Comparison of ENCODE assay signal across 12 cellular contexts in the genomic region with DNA sequence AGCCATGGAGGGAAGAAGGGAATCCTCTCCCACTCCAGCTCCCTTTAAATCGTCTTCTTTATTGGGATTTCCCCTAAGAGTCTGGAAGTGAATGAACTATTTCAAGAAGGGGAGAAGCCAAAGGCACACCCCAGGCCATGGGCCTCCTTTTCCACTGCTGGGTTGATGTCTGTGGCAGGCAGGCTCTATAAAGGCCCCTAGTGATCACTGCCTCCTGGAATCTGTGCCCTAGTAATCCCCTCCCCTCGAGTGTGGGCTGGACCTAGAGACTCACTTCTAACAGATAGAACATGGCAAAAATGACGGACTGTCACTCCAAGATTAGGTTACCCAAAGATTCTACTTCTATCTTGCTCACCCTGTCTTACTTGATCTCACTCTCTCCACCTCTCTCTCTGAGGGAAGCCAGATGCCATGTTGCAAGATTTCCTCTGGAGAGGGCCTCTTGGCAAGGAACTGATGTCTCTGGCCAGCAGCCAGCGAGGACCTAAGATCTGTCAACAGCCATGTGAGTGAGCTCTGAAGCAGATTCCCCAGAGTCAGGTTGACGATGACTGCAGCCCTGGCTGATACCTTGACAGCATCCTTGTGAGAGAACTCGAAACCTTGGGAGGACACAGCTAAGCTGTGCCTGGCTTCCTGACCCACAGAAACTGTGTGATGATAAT.
DNase-seq lines count a peak whose midpoint lies in the region; ATAC-seq and TF ChIP-seq lines count a peak whose summit lies in the region.
"Had no signal": no experiment of that assay in that cellular context is flagged by ENCODE, and none has a peak within 500 bp of the region (broad histone marks: within the 10 kb centered on the region; RNA-seq: fewer than 3 reads in every experiment).

No MANE protein-coding gene starts in this region.

- intact Hi-C loops in body of pancreas (cut with DNase I): no loop called here
- intact Hi-C loops in thyroid gland (cut with DNase I): no loop called here
- intact Hi-C loops in PC-3 (cut with micrococcal nuclease): no loop called here

- H3K9me3 ChIP-seq in body of pancreas (no peaks in the 10 kb centered on the region), thyroid gland (no peaks in the 10 kb centered on the region), PC-3 (ENCODE audit: low read length) (no peaks in the 10 kb centered on the region), osteoblast (ENCODE audit: low read depth, low read length) (no peaks in the 10 kb centered on the region)

- CTCF ChIA-PET in PC-3 (lab: Charles Lee): no interaction called here

- H3K4me1 ChIP-seq in body of pancreas (no peaks in the 10 kb centered on the region), thyroid gland (no peaks in the 10 kb centered on the region), PC-3 (ENCODE audit: insufficient read depth, low read length) (no peaks in the 10 kb centered on the region), osteoblast (ENCODE audit: insufficient read depth, low read length) (peaks cover 4% of the 10 kb centered on the region)

- TF ChIP-seq CTCF in body of pancreas (IDR thresholded peaks at IDR 0.05) (no peak), thyroid gland (IDR thresholded peaks at IDR 0.05) (no peak), PC-3 (conservative IDR thresholded peaks at IDR 0.05; ENCODE audit: low read depth, low read length) (no peak), osteoblast (IDR thresholded peaks at IDR 0.05; ENCODE audit: extremely low read depth, low read depth, low read length) (no peak)

- H3K4me2 ChIP-seq in PC-3 (ENCODE audit: low read length) (no peak overlapping the region), osteoblast (ENCODE audit: insufficient read depth, low read length) (no peak overlapping the region)

- H3K79me2 ChIP-seq in PC-3 (ENCODE audit: low read length) (no peaks in the 10 kb centered on the region), osteoblast (ENCODE audit: insufficient read depth, low read length) (no peaks in the 10 kb centered on the region)

- H3K4me3 ChIP-seq in body of pancreas (no peak overlapping the region), thyroid gland (replicated peaks in 1 of 3) (no peak overlapping the region), PC-3 (ENCODE audit: low read length) (no peak overlapping the region), osteoblast (ENCODE audit: insufficient read depth, low read length) (no peak overlapping the region)

- H3K9me2 ChIP-seq in PC-3 (replicated peaks; ENCODE audit: low read length): no peaks in the 10 kb centered on the region

- H3K9ac ChIP-seq in PC-3 (ENCODE audit: low read length): no peak overlapping the region

- no peaks in the 10 kb centered on the region for H3F3A ChIP-seq in PC-3 (ENCODE audit: low read length, unreplicated experiment)

- POLR2A ChIA-PET in PC-3 (lab: Charles Lee; ENCODE audit: unreplicated experiment): no interaction called here

- DNase-seq in NCI-H345 (lab: John Stamatoyannopoulos, UW) (peak; percentile 52), NCI-H345 treated with DMSO at 0.1 percent for 48 hours (lab: John Stamatoyannopoulos, UW; ENCODE audit: unreplicated experiment) (no peak), body of pancreas (peak; percentile 20 to 35 (median 24)), left lobe of liver (ENCODE audit: low spot score) (peak; percentile 54), thyroid gland (peak; percentile 79 to 80), PC-3 (no peak), osteoblast (ENCODE audit: insufficient read length, low spot score, missing footprints) (no peak)
- DNase-seq: 8988T; activated CD4-positive, alpha-beta T cell treated with anti-CD3 and anti-CD28 coated beads for 4 hours; activated naive CD8-positive, alpha-beta T cell treated with anti-CD3 and anti-CD28 coated beads, Interleukin-2, amount 10 ng/mL, durations not matched to agents 7 days and 5 days; MM.1S had no signal

- H3K27ac ChIP-seq in body of pancreas (no peak overlapping the region), thyroid gland (no peak overlapping the region), PC-3 (ENCODE audit: low read length) (no peak overlapping the region), osteoblast (ENCODE audit: low read depth, low read length) (no peak overlapping the region)

- no peak for ATAC-seq in body of pancreas
- ATAC-seq in left lobe of liver: no peak
- ATAC-seq in PC-3: no peak
- ATAC-seq in HG03442 (IDR thresholded peaks at IDR 0.05; ENCODE audit: unreplicated experiment): no peak

- no peaks in the 10 kb centered on the region for H4K20me1 ChIP-seq in PC-3 (ENCODE audit: low read length)
- no peaks in the 10 kb centered on the region for H4K20me1 ChIP-seq in osteoblast (ENCODE audit: insufficient read depth, low read length)

- no peak for TF ChIP-seq POLR2A in body of pancreas (IDR thresholded peaks at IDR 0.05)
- TF ChIP-seq POLR2A in thyroid gland (IDR thresholded peaks at IDR 0.05): no peak

- H3K36me3 ChIP-seq in body of pancreas (replicated peaks in 1 of 2; ENCODE audit: insufficient read depth in 1 of 2, low read depth in 2 of 2) (no peaks in the 10 kb centered on the region), thyroid gland (no peaks in the 10 kb centered on the region), PC-3 (ENCODE audit: low read depth, low read length) (no peaks in the 10 kb centered on the region), osteoblast (ENCODE audit: insufficient read depth, low read length) (no peaks in the 10 kb centered on the region)

- H2AFZ ChIP-seq in PC-3 (ENCODE audit: low read length): no peak overlapping the region
- H2AFZ ChIP-seq in osteoblast (ENCODE audit: low read length): no peak overlapping the region

- 48 to 50% methylated on average over 6 of the region's 6 CpGs for WGBS in body of pancreas, 2 donors
- 43 to 45% methylated on average over 6 of the region's 6 CpGs for WGBS in thyroid gland, 2 donors

- BruUV-seq in PC-3 (replicated peaks; lab: Mats Ljungman, UMichigan): no TSS peak

- H3K27me3 ChIP-seq in body of pancreas (no peaks in the 10 kb centered on the region), thyroid gland (no peaks in the 10 kb centered on the region), PC-3 (ENCODE audit: low read length) (no peaks in the 10 kb centered on the region), osteoblast (ENCODE audit: insufficient read depth, low read length) (peaks cover 4% of the 10 kb centered on the region)

Comparison
In these comparisons a context has a peak if more than half of its experiments do, and no peak if none do; other contexts are left out.
1. DNase-seq: peak in NCI-H345 (single experiment), body of pancreas (4 of 4), left lobe of liver (single experiment) and thyroid gland (2 of 2); none in NCI-H345 treated with DMSO at 0.1 percent for 48 hours (single experiment), PC-3 (single experiment) and osteoblast (single experiment).